Comparison of ENCODE assay signal across 1 cellular context in genomic region chr16:30774367-30775130, GRCh38.
TF ChIP-seq lines count a peak whose summit lies in the region.

No MANE protein-coding gene starts in this region.

TF ChIP-seq in HepG2, 621 proteins besides CTCF, POLR2A, EP300 and RAD21:
- 0 out of 2 replicates have a peak, but pooled peaks have one; percentile 21 for TF ChIP-seq ZNF598 (CRISPR knock-in tag; IDR thresholded peaks at IDR 0.05; ENCODE audit: borderline replicate concordance)
- no peak for TF ChIP-seq ZNF589 (CRISPR knock-in tag; conservative IDR thresholded peaks at IDR 0.05)
